9 cellular contexts compared by ENCODE assay signal in the genomic region with DNA sequence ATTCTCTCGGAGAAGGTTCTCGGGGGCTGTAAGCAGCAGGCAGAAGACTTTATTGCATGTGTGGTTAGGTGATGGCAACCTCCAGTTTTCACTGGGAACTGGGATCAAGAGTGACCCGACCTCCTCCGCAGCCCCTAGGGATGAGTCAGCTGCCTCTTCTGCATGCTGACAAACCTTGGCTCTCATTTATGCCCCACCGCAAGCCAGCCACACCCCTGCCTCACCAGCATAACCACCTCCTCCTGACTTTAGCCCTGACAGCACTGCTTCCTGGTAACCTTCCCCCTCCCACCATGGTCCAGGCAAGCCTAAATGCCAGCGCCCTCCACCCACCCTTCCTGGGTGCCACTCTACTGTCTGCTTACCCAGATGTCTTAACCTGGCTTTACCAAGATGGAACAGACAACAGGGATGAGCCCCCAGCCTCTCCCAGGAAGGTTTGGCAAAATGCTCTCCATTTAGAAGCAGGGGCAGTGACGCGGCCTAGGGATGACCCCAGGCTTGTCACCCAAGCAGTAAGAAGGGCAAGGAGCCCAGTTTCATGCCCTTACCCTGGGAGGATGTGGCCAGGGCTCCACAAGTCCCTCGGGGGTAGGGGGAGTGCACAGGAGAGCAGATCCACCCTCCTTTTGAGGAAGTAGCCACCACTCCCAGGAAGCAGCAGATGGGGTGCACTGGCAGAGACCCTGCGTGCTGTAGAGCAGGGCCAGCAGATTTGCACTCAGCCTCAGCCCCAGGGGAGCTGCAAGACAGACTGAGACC.
DNase-seq lines count a peak whose midpoint lies in the region; ATAC-seq and TF ChIP-seq lines count a peak whose summit lies in the region.
"Had no signal": no experiment of that assay in that cellular context is flagged by ENCODE, and none has a peak within 500 bp of the region (broad histone marks: within the 10 kb centered on the region; RNA-seq: fewer than 3 reads in every experiment).

No MANE protein-coding gene starts in this region.

- no peaks in the 10 kb centered on the region for H3K36me3 Mint-ChIP-seq in activated naive CD4-positive, alpha-beta T cell treated with anti-CD3 and anti-CD28 coated beads, Interleukin-2, amount 50 U/mL, for 72 hours

- DNase-seq in SKM-1 (lab: John Stamatoyannopoulos, UW; ENCODE audit: unreplicated experiment) (peak; percentile 71), mesenteric fat pad (ENCODE audit: low spot score) (peak; percentile 64), NCI-H187 treated with DMSO at 0.1 percent for 48 hours (lab: John Stamatoyannopoulos, UW) (no peak), NCI-H526 treated with DMSO at 0.1 percent for 48 hours (lab: John Stamatoyannopoulos, UW) (no peak), HEK293T (ENCODE audit: extremely low spot score) (no peak)
- no peak for DNase-seq in activated naive CD4-positive, alpha-beta T cell treated with anti-CD3 and anti-CD28 coated beads, Interleukin-2, amount 50 U/mL, for 72 hours (ENCODE audit: low spot score in 2 of 2)
- DNase-seq: stimulated activated naive CD8-positive, alpha-beta T cell treated with anti-CD3 and anti-CD28 coated beads, Interleukin-15, amount 100 ng/mL, for 72 hours had no signal

- H3K9me3 Mint-ChIP-seq in activated naive CD4-positive, alpha-beta T cell treated with anti-CD3 and anti-CD28 coated beads, Interleukin-2, amount 50 U/mL, for 72 hours, result no peaks in the 10 kb centered on the region
- H3K9me3 Mint-ChIP-seq: stimulated activated naive CD8-positive, alpha-beta T cell treated with anti-CD3 and anti-CD28 coated beads, Interleukin-15, amount 100 ng/mL, for 72 hours had no signal

- CTCF ChIA-PET in HEK293T (lab: Yijun Ruan, JAX), result no interaction called here

- H3K27ac Mint-ChIP-seq in activated naive CD4-positive, alpha-beta T cell treated with anti-CD3 and anti-CD28 coated beads, Interleukin-2, amount 50 U/mL, for 72 hours, result peak overlapping the region in 1 of 2 donors; percentile 53

- POLR2A ChIA-PET in HEK293T (lab: Yijun Ruan, JAX), result no interaction called here

- ATAC-seq in GM18502 (IDR thresholded peaks at IDR 0.05; ENCODE audit: poor library complexity, unreplicated experiment) (peak; percentile 52), HG03108 (IDR thresholded peaks at IDR 0.05; ENCODE audit: unreplicated experiment) (peak; percentile 86)
- no peak for ATAC-seq in activated naive CD4-positive, alpha-beta T cell treated with anti-CD3 and anti-CD28 coated beads, Interleukin-2, amount 50 U/mL, for 72 hours
- ATAC-seq: stimulated activated naive CD8-positive, alpha-beta T cell treated with anti-CD3 and anti-CD28 coated beads, Interleukin-15, amount 100 ng/mL, for 72 hours had no signal

TF ChIP-seq in HEK293T, 16 proteins besides CTCF, POLR2A, EP300 and RAD21:
- TF ChIP-seq, protein P1, sequence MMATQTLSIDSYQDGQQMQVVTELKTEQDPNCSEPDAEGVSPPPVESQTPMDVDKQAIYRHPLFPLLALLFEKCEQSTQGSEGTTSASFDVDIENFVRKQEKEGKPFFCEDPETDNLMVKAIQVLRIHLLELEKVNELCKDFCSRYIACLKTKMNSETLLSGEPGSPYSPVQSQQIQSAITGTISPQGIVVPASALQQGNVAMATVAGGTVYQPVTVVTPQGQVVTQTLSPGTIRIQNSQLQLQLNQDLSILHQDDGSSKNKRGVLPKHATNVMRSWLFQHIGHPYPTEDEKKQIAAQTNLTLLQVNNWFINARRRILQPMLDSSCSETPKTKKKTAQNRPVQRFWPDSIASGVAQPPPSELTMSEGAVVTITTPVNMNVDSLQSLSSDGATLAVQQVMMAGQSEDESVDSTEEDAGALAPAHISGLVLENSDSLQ (IDR thresholded peaks at IDR 0.05), result no peak

Comparison
In these comparisons a context has a peak if more than half of its experiments do, and no peak if none do; other contexts are left out.
1. ATAC-seq: peak in GM18502 (single experiment) and HG03108 (single experiment); none in activated naive CD4-positive, alpha-beta T cell treated with anti-CD3 and anti-CD28 coated beads, Interleukin-2, amount 50 U/mL, for 72 hours (0 of 2).
2. DNase-seq: peak in SKM-1 (single experiment) and mesenteric fat pad (single experiment); none in NCI-H187 treated with DMSO at 0.1 percent for 48 hours (single experiment), NCI-H526 treated with DMSO at 0.1 percent for 48 hours (single experiment), activated naive CD4-positive, alpha-beta T cell treated with anti-CD3 and anti-CD28 coated beads, Interleukin-2, amount 50 U/mL, for 72 hours (0 of 2) and HEK293T (single experiment).